2 cellular contexts compared by ENCODE assay signal in genomic region chr16:87410530-87410929, GRCh38.
A peak's percentile ranks its signal among the peaks of the same experiment; 100 is the strongest.
TF ChIP-seq lines count a peak whose summit lies in the region.

No MANE protein-coding gene starts in this region.

TF ChIP-seq in A549, 52 proteins besides CTCF, POLR2A, EP300 and RAD21:
- TF ChIP-seq ZNF302 (CRISPR knock-in tag; IDR thresholded peaks at IDR 0.05) (no peak), ELK1 (IDR thresholded peaks at IDR 0.05; ENCODE audit: low read depth, low read length) (no peak), MAX (IDR thresholded peaks at IDR 0.05) (no peak), MAFK (IDR thresholded peaks at IDR 0.05; ENCODE audit: partially characterized antibody) (peak; percentile 77), ATOH8 (CRISPR knock-in tag; IDR thresholded peaks at IDR 0.05; ENCODE audit: low read depth) (no peak), TP53 (CRISPR knock-in tag; IDR thresholded peaks at IDR 0.05) (no peak), HOXB5 (CRISPR knock-in tag; IDR thresholded peaks at IDR 0.05) (no peak)

TF ChIP-seq in GM23338, 12 proteins besides CTCF, POLR2A, EP300 and RAD21:
- TF ChIP-seq ZNF331 (CRISPR knock-in tag; IDR thresholded peaks at IDR 0.05; ENCODE audit: low read depth) (no peak), EZH2phosphoT487 (IDR thresholded peaks at IDR 0.05; ENCODE audit: unreplicated experiment) (no peak)
TF ChIP-seq in GM23338: peak in this region for 0.
